21 cellular contexts compared by ENCODE assay signal in genomic region chr4:23577398-23577797, GRCh38.
"Had no signal": no experiment of that assay in that cellular context is flagged by ENCODE, and none has a peak within 500 bp of the region (broad histone marks: within the 10 kb centered on the region; RNA-seq: fewer than 3 reads in every experiment).

No MANE protein-coding gene starts in this region.

- H3K27me3 ChIP-seq: dorsolateral prefrontal cortex, esophagus muscularis mucosa, esophagus squamous epithelium, foreskin keratinocyte, gastroesophageal sphincter, heart left ventricle, heart right ventricle had no signal

- H3K4me1 ChIP-seq: esophagus muscularis mucosa, esophagus squamous epithelium, foreskin keratinocyte, gastroesophageal sphincter, heart left ventricle, heart right ventricle had no signal

- ATAC-seq: effector memory CD8-positive, alpha-beta T cell; esophagus mucosa; foreskin keratinocyte; gastroesophageal sphincter; heart left ventricle; heart right ventricle had no signal

- H3K9me3 ChIP-seq: esophagus muscularis mucosa, esophagus squamous epithelium, gastroesophageal sphincter, heart left ventricle had no signal

- H3K36me3 ChIP-seq: esophagus muscularis mucosa, esophagus squamous epithelium, gastroesophageal sphincter, heart left ventricle, heart right ventricle had no signal

- DNase-seq: cortex of kidney; dermis blood vessel endothelial cell; dorsolateral prefrontal cortex; effector CD4-positive, alpha-beta T cell; effector CD8-positive, alpha-beta T cell; effector memory CD4-positive, alpha-beta T cell; effector memory CD8-positive, alpha-beta T cell; endodermal cell; erythroblast; esophagus squamous epithelium; foreskin fibroblast; foreskin keratinocyte; glutamatergic neuron; head of caudate nucleus; heart left ventricle; heart right ventricle had no signal

- H3K27ac ChIP-seq: coronary artery, dorsolateral prefrontal cortex, epithelial cell of prostate, esophagus muscularis mucosa, esophagus squamous epithelium, foreskin keratinocyte, gastroesophageal sphincter, heart left ventricle, heart right ventricle had no signal

- H3K4me3 ChIP-seq: coronary artery, dorsolateral prefrontal cortex, esophagus muscularis mucosa, esophagus squamous epithelium, gastroesophageal sphincter, heart left ventricle, heart right ventricle had no signal
